In genomic region chr9:137082925-137083290, GRCh38 we compare ENCODE assay signal across 1 cellular context.
TF ChIP-seq lines count a peak whose summit lies in the region.

No MANE protein-coding gene starts in this region.

TF ChIP-seq in WTC11, 78 proteins besides CTCF, POLR2A, EP300 and RAD21:
- TF ChIP-seq ZBTB43 (CRISPR knock-in tag; IDR thresholded peaks at IDR 0.05): no peak
- no peak for TF ChIP-seq TCF7 (CRISPR knock-in tag; IDR thresholded peaks at IDR 0.05; ENCODE audit: low read depth)
- no peak for TF ChIP-seq MAX (CRISPR knock-in tag; IDR thresholded peaks at IDR 0.05)
- TF ChIP-seq EMX1 (CRISPR knock-in tag; IDR thresholded peaks at IDR 0.05): no peak
- TF ChIP-seq CBFB (CRISPR knock-in tag; IDR thresholded peaks at IDR 0.05; ENCODE audit: low read depth): no peak
- no peak for TF ChIP-seq CDX4 (CRISPR knock-in tag; IDR thresholded peaks at IDR 0.05; ENCODE audit: borderline replicate concordance)
